Comparison of ENCODE assay signal across 22 cellular contexts in genomic region chr13:108566413-108567170, GRCh38.
DNase-seq lines count a peak whose midpoint lies in the region; TF ChIP-seq lines count a peak whose summit lies in the region.
"Had no signal": no experiment of that assay in that cellular context is flagged by ENCODE, and none has a peak within 500 bp of the region (broad histone marks: within the 10 kb centered on the region; RNA-seq: fewer than 3 reads in every experiment).

No MANE protein-coding gene starts in this region.

- H3K4me1 ChIP-seq in A673 (ENCODE audit: insufficient read depth, low read length, poor library complexity, severe bottlenecking) (peaks cover 7% of the 10 kb centered on the region), mesendoderm (ENCODE audit: control insufficient read depth, low read depth, low read length) (no peaks in the 10 kb centered on the region)
- H3K4me1 ChIP-seq: A549, BE2C, BLaER1 had no signal

- intact Hi-C loops in A673 (cut with micrococcal nuclease; ENCODE audit: unreplicated experiment) = loop anchor here (1.0 to 5.0 kb wide), 3 partner anchors 300 to 861 kb away; no protein-coding TSS in a partner anchor

- H3K36me3 ChIP-seq in A673 (ENCODE audit: insufficient read depth, low read length, poor library complexity, severe bottlenecking) (no peaks in the 10 kb centered on the region), SK-N-MC (ENCODE audit: insufficient read depth, low read length) (peaks cover 5% of the 10 kb centered on the region; the same call in 1 of the 2 replicates), mesendoderm (ENCODE audit: control insufficient read depth, insufficient read depth, low read length) (no peaks in the 10 kb centered on the region)
- H3K36me3 ChIP-seq: BE2C, BLaER1 had no signal

- H4K5ac ChIP-seq in mesendoderm (ENCODE audit: low read length) = no peak overlapping the region

- no peaks in the 10 kb centered on the region for H3K27me3 ChIP-seq in A673 (replicated peaks; ENCODE audit: insufficient read depth, low read depth, low read length, poor library complexity)
- no peaks in the 10 kb centered on the region for H3K27me3 ChIP-seq in mesendoderm (ENCODE audit: insufficient read depth, low read length, poor library complexity)
- H3K27me3 ChIP-seq: BLaER1 had no signal

- H3K18ac ChIP-seq in mesendoderm (ENCODE audit: low read length) = no peak overlapping the region

- H3K79me2 ChIP-seq in mesendoderm (ENCODE audit: control insufficient read depth, insufficient read depth, low read length) = no peaks in the 10 kb centered on the region

- no peak overlapping the region for H2BK5ac ChIP-seq in mesendoderm (ENCODE audit: low read length)

- H3K9me3 ChIP-seq in A673 (ENCODE audit: low read depth, low read length, poor library complexity, severe bottlenecking) = no peaks in the 10 kb centered on the region
- H3K9me3 ChIP-seq in SK-N-MC (ENCODE audit: low read depth, low read length) = peaks cover 9% of the 10 kb centered on the region; the same call in 1 of the 2 replicates
- H3K9me3 ChIP-seq: A549, BE2C, BLaER1 had no signal

- POLR2A ChIA-PET in A673 (lab: Charles Lee; ENCODE audit: low non-redundant PET) = no interaction called here

- H2AK5ac ChIP-seq in mesendoderm (ENCODE audit: low read length) = no peak overlapping the region

- no CpG with 5 or more reads among the region's 2 CpGs for WGBS in mesendoderm (ENCODE audit: extremely low coverage, insufficient coverage, low lambda C conversion rate)

- TF ChIP-seq CTCF in A673 (conservative IDR thresholded peaks at IDR 0.05; ENCODE audit: low read depth, low read length) = no peak

- CTCF ChIA-PET in A673 (lab: Charles Lee) = no interaction called here

- no peaks in the 10 kb centered on the region for H3K79me1 ChIP-seq in mesendoderm (ENCODE audit: low read length)

- H3K27ac ChIP-seq in A673 (ENCODE audit: low read depth, low read length, poor library complexity, severe bottlenecking) = peak overlapping the region; percentile 58
- peak overlapping the region; percentile 99 for H3K27ac ChIP-seq in SK-N-MC
- no peak overlapping the region for H3K27ac ChIP-seq in mesendoderm (ENCODE audit: low read depth, low read length)
- H3K27ac ChIP-seq: 22Rv1, A549, BLaER1 had no signal

- no TSS peak for BruUV-seq in A673 (replicated peaks; lab: Mats Ljungman, UMichigan)

- H3K4me3 ChIP-seq in A673 (ENCODE audit: low read depth, low read length, poor library complexity, severe bottlenecking) (no peak overlapping the region), SK-N-MC (peak overlapping the region; percentile 72), mesendoderm (ENCODE audit: low read length) (no peak overlapping the region)
- H3K4me3 ChIP-seq: A549, BLaER1 had no signal

- peak; percentile 61 for DNase-seq in A673 (ENCODE audit: low spot score)
- peak; percentile 94 for DNase-seq in SK-N-MC (ENCODE audit: low read depth, low spot score)
- peak; percentile 13 for DNase-seq in mesendoderm
- DNase-seq in GF-D8 (lab: John Stamatoyannopoulos, UW) = no peak
- DNase-seq in NCI-H345 treated with DMSO at 0.1 percent for 48 hours (lab: John Stamatoyannopoulos, UW; ENCODE audit: unreplicated experiment) = no peak
- DNase-seq: ACHN; BE2C; C1 segment of cervical spinal cord; CD4-positive, alpha-beta memory T cell; CD4-positive, CD25-positive, alpha-beta regulatory T cell; CD8-positive, alpha-beta memory T cell; COR-L47; DMS 273 treated with DMSO at 0.1 percent for 48 hours; DMS153; DMS53; DMS79; DND-41; EL; GDM1 had no signal

- H3K23ac ChIP-seq in mesendoderm (ENCODE audit: low read length) = no peak overlapping the region

- no peak overlapping the region for H4K8ac ChIP-seq in mesendoderm (ENCODE audit: low read depth, low read length)

- no peak overlapping the region for H3K56ac ChIP-seq in mesendoderm (ENCODE audit: low read length)

- H3K4ac ChIP-seq in mesendoderm (ENCODE audit: low read depth, low read length) = no peak overlapping the region

- no peak overlapping the region for H2BK15ac ChIP-seq in mesendoderm (replicated peaks; ENCODE audit: low read depth)

- H3K9ac ChIP-seq in SK-N-MC (ENCODE audit: insufficient read length) (peak overlapping the region; percentile 67), mesendoderm (ENCODE audit: low read length) (no peak overlapping the region)
- H3K9ac ChIP-seq: BLaER1 had no signal

- no peak overlapping the region for H3K4me2 ChIP-seq in mesendoderm (ENCODE audit: low read length)
- H3K4me2 ChIP-seq: A549, BLaER1 had no signal

- H2BK120ac ChIP-seq in mesendoderm (ENCODE audit: low read depth, low read length) = no peak overlapping the region

Comparison
In these comparisons a context has a peak if more than half of its experiments do, and no peak if none do; other contexts are left out.
1. DNase-seq: peak in A673 (single experiment), SK-N-MC (single experiment) and mesendoderm (single experiment); none in GF-D8 (single experiment) and NCI-H345 treated with DMSO at 0.1 percent for 48 hours (single experiment).